Comparison of ENCODE assay signal across 8 cellular contexts in genomic region chr4:152106113-152106763, GRCh38.
A peak's percentile ranks its signal among the peaks of the same experiment; 100 is the strongest.
DNase-seq lines count a peak whose midpoint lies in the region; ATAC-seq and TF ChIP-seq lines count a peak whose summit lies in the region.

No MANE protein-coding gene starts in this region.

- peak overlapping the region; percentile 34 for H3K27ac Mint-ChIP-seq in stimulated activated naive CD8-positive, alpha-beta T cell treated with anti-CD3 and anti-CD28 coated beads, Interleukin-15, Interleukin-2, amounts not matched to agents 100 ng/mL and 50 ng/mL, for 24 hours

- no peaks in the 10 kb centered on the region for H3K36me3 Mint-ChIP-seq in stimulated activated naive CD8-positive, alpha-beta T cell treated with anti-CD3 and anti-CD28 coated beads, Interleukin-15, Interleukin-2, amounts not matched to agents 100 ng/mL and 50 ng/mL, for 24 hours (ENCODE audit: low read depth)

- intact Hi-C loops in heart right ventricle (cut with DNase I), result loop anchor here in 1 of 10 donors (5.0 kb wide), 2 partner anchors 136 to 151 kb away; no protein-coding TSS in a partner anchor
- intact Hi-C loops in sigmoid colon (cut with DNase I), result no loop called here

- no peaks in the 10 kb centered on the region for H3K27me3 Mint-ChIP-seq in stimulated activated naive CD8-positive, alpha-beta T cell treated with anti-CD3 and anti-CD28 coated beads, Interleukin-15, Interleukin-2, amounts not matched to agents 100 ng/mL and 50 ng/mL, for 24 hours

- H3K9me3 ChIP-seq in heart right ventricle (no peaks in the 10 kb centered on the region), sigmoid colon (no peaks in the 10 kb centered on the region)

- H3K27me3 ChIP-seq in heart right ventricle (no peaks in the 10 kb centered on the region), sigmoid colon (no peaks in the 10 kb centered on the region)

- no peaks in the 10 kb centered on the region for H3K36me3 ChIP-seq in heart right ventricle
- H3K36me3 ChIP-seq in sigmoid colon, result no peaks in the 10 kb centered on the region

- H3K4me1 Mint-ChIP-seq in stimulated activated naive CD8-positive, alpha-beta T cell treated with anti-CD3 and anti-CD28 coated beads, Interleukin-15, Interleukin-2, amounts not matched to agents 100 ng/mL and 50 ng/mL, for 24 hours (ENCODE audit: low read depth), result peaks cover 88% of the 10 kb centered on the region

- H3K4me3 ChIP-seq in heart right ventricle (no peak overlapping the region), sigmoid colon (no peak overlapping the region)

- ATAC-seq in stimulated activated naive CD8-positive, alpha-beta T cell treated with anti-CD3 and anti-CD28 coated beads, Interleukin-15, Interleukin-2, amounts not matched to agents 100 U/mL and 50 U/mL, for 24 hours, result no peak
- ATAC-seq in heart right ventricle (peak in 7 of 8 donors; percentile 29 to 80 (median 58)), GM21619 (IDR thresholded peaks at IDR 0.05; ENCODE audit: unreplicated experiment) (no peak)
- ATAC-seq in activated CD4-positive, CD25-positive, alpha-beta regulatory T cell treated with anti-CD3 and anti-CD28 coated beads, Interleukin-2, amount 50 U/mL, for 24 hours, result no peak

- 39 to 59% methylated on average over 6 of the region's 6 CpGs for WGBS in heart right ventricle, 2 donors
- WGBS in sigmoid colon, 2 donors, result 42 to 50% methylated on average over 6 of the region's 6 CpGs

- TF ChIP-seq POLR2A in sigmoid colon (IDR thresholded peaks at IDR 0.05), result no peak

- no peak for DNase-seq in stimulated activated naive CD8-positive, alpha-beta T cell treated with anti-CD3 and anti-CD28 coated beads, Interleukin-15, Interleukin-2, amounts not matched to agents 100 U/mL and 50 U/mL, for 24 hours
- peak; percentile 23 for DNase-seq in activated naive CD4-positive, alpha-beta T cell treated with anti-CD3 and anti-CD28 coated beads, Interleukin-2, amount 50 U/mL, for 16 hours
- DNase-seq in heart right ventricle (peak; percentile 44 to 76), sigmoid colon (peak; percentile 81), NCI-H1694 treated with DMSO at 0.1 percent for 48 hours (lab: John Stamatoyannopoulos, UW) (no peak)

- H3K4me3 Mint-ChIP-seq in stimulated activated naive CD8-positive, alpha-beta T cell treated with anti-CD3 and anti-CD28 coated beads, Interleukin-15, Interleukin-2, amounts not matched to agents 100 ng/mL and 50 ng/mL, for 24 hours, result no peak overlapping the region

- H3K4me1 ChIP-seq in heart right ventricle (peaks cover 7 to 66% (median 59%) of the 10 kb centered on the region in 9 donors), sigmoid colon (peaks cover 0 to 40% (median 21%) of the 10 kb centered on the region in 4 donors)

- no peak for TF ChIP-seq CTCF in heart right ventricle (IDR thresholded peaks at IDR 0.05)
- no peak for TF ChIP-seq CTCF in sigmoid colon (IDR thresholded peaks at IDR 0.05)

- H3K27ac ChIP-seq in heart right ventricle (peak overlapping the region in 6 of 10 donors; percentile 5 to 78 (median 46)), sigmoid colon (peak overlapping the region in 2 of 4 donors; percentile 39 to 40)

- no peak for TF ChIP-seq EP300 in sigmoid colon (IDR thresholded peaks at IDR 0.05)

- no peaks in the 10 kb centered on the region for H3K9me3 Mint-ChIP-seq in stimulated activated naive CD8-positive, alpha-beta T cell treated with anti-CD3 and anti-CD28 coated beads, Interleukin-15, Interleukin-2, amounts not matched to agents 100 ng/mL and 50 ng/mL, for 24 hours

Comparison
In these comparisons a context has a peak if more than half of its experiments do, and no peak if none do; other contexts are left out.
1. ATAC-seq: peak in heart right ventricle (7 of 8); none in stimulated activated naive CD8-positive, alpha-beta T cell treated with anti-CD3 and anti-CD28 coated beads, Interleukin-15, Interleukin-2, amounts not matched to agents 100 U/mL and 50 U/mL, for 24 hours (single experiment), activated CD4-positive, CD25-positive, alpha-beta regulatory T cell treated with anti-CD3 and anti-CD28 coated beads, Interleukin-2, amount 50 U/mL, for 24 hours (0 of 2) and GM21619 (single experiment).
2. DNase-seq: peak in activated naive CD4-positive, alpha-beta T cell treated with anti-CD3 and anti-CD28 coated beads, Interleukin-2, amount 50 U/mL, for 16 hours (single experiment), heart right ventricle (2 of 2) and sigmoid colon (single experiment); none in stimulated activated naive CD8-positive, alpha-beta T cell treated with anti-CD3 and anti-CD28 coated beads, Interleukin-15, Interleukin-2, amounts not matched to agents 100 U/mL and 50 U/mL, for 24 hours (single experiment) and NCI-H1694 treated with DMSO at 0.1 percent for 48 hours (single experiment).